1 cellular context compared by ENCODE assay signal in genomic region chr19:48490980-48491792, GRCh38.
TF ChIP-seq lines count a peak whose summit lies in the region.

No MANE protein-coding gene starts in this region.

TF ChIP-seq in IMR-90, 13 proteins besides CTCF, POLR2A, EP300 and RAD21:
- TF ChIP-seq RFX5 (IDR thresholded peaks at IDR 0.05; ENCODE audit: low read depth, low read length) (no peak), FOS (IDR thresholded peaks at IDR 0.05; ENCODE audit: low read depth, low read length) (no peak), RCOR1 (IDR thresholded peaks at IDR 0.05; ENCODE audit: insufficient replicate concordance, low read length) (no peak), MAZ (IDR thresholded peaks at IDR 0.05; ENCODE audit: borderline replicate concordance, low read depth, low read length) (no peak), MXI1 (IDR thresholded peaks at IDR 0.05; ENCODE audit: borderline replicate concordance, low read depth, low read length) (no peak), SMC3 (IDR thresholded peaks at IDR 0.05; ENCODE audit: low read depth, low read length) (no peak), BHLHE40 (IDR thresholded peaks at IDR 0.05; ENCODE audit: low read depth, low read length) (no peak), MAFK (IDR thresholded peaks at IDR 0.05; ENCODE audit: low read depth, low read length) (no peak), CEBPB (IDR thresholded peaks at IDR 0.05; ENCODE audit: low read depth, low read length) (no peak), CHD1 (IDR thresholded peaks at IDR 0.05; ENCODE audit: low read depth, low read length) (no peak), NFE2L2 (IDR thresholded peaks at IDR 0.05; ENCODE audit: low read depth, low read length) (no peak), ELK1 (IDR thresholded peaks at IDR 0.05; ENCODE audit: borderline replicate concordance, low read depth, low read length) (no peak)
- TF ChIP-seq, protein P1, sequence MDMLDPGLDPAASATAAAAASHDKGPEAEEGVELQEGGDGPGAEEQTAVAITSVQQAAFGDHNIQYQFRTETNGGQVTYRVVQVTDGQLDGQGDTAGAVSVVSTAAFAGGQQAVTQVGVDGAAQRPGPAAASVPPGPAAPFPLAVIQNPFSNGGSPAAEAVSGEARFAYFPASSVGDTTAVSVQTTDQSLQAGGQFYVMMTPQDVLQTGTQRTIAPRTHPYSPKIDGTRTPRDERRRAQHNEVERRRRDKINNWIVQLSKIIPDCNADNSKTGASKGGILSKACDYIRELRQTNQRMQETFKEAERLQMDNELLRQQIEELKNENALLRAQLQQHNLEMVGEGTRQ (IDR thresholded peaks at IDR 0.05; ENCODE audit: low read depth, low read length): no peak
